In the genomic region with DNA sequence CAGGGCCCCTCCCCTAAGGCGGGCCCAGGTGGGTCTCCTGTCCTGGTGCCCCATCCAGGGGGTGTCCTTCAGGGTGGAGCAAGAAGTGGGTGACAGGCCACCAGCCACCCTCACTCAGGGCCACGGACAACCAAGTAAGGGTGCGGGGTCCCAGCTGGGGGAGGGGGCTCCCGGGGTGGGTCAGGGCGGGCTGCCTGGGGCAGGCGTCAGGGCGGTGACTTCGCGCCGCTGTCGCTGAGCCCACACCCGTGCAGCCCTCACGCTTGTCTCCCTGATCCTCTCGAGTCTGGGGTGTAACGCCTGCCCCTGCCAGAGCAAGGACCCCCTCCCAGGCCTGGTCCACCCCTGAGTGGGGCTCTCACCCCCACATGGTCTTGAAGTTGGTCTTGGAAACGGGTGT, we compare ENCODE assay signal across 22 cellular contexts. TPM values are rescaled to one million over a fixed set of nuclear protein-coding genes. Genes with fewer than 3 reads are reported as not detected.
"Had no signal": no experiment of that assay in that cellular context is flagged by ENCODE, and none has a peak within 500 bp of the region (broad histone marks: within the 10 kb centered on the region; RNA-seq: fewer than 3 reads in every experiment).

No MANE protein-coding gene starts in this region.

- ATAC-seq: effector memory CD8-positive, alpha-beta T cell; esophagus mucosa; gastrocnemius medialis; heart right ventricle; left cardiac atrium; left lung; left ventricle myocardium superior; lower lobe of right lung; mucosa of descending colon had no signal

- H3K27me3 ChIP-seq: gastrocnemius medialis, heart right ventricle had no signal

- H3K27ac ChIP-seq: coronary artery, epithelial cell of prostate, esophagus squamous epithelium, gastrocnemius medialis, heart right ventricle, left lung, lower lobe of right lung had no signal

- H3K4me3 ChIP-seq: coronary artery, esophagus squamous epithelium, gastrocnemius medialis, heart right ventricle, left lung, lower lobe of right lung, mucosa of descending colon had no signal

- DNase-seq: effector CD8-positive, alpha-beta T cell; effector memory CD8-positive, alpha-beta T cell; endodermal cell; esophagus squamous epithelium; foreskin fibroblast; foreskin melanocyte; gastrocnemius medialis; head of caudate nucleus; heart right ventricle; hippocampal formation; left cardiac atrium; left lung; left ventricle myocardium superior; lower lobe of right lung; mesenchymal stem cell; mucosa of descending colon had no signal

- H3K4me1 Mint-ChIP-seq: endodermal cell had no signal

- H3K9me3 Mint-ChIP-seq: dendritic cell treated with granulocyte-macrophage colony-stimulating factor and Interleukin-4, amounts not matched to agents 40 ng/mL and 50 ng/mL, for 4 days; effector memory CD8-positive, alpha-beta T cell; endodermal cell; mesothelial cell of epicardium had no signal

- H3K4me3 Mint-ChIP-seq: dendritic cell treated with granulocyte-macrophage colony-stimulating factor and Interleukin-4, amounts not matched to agents 40 ng/mL and 50 ng/mL, for 4 days; effector memory CD8-positive, alpha-beta T cell; endodermal cell; mesothelial cell of epicardium had no signal

- H3K9me3 ChIP-seq: esophagus squamous epithelium, gastrocnemius medialis, heart right ventricle, left lung, lower lobe of right lung, mucosa of descending colon had no signal

- H3K36me3 ChIP-seq: gastrocnemius medialis, heart right ventricle, left lung, lower lobe of right lung had no signal

- H3K27me3 Mint-ChIP-seq: effector memory CD8-positive, alpha-beta T cell had no signal

- H3K27ac Mint-ChIP-seq: dendritic cell treated with granulocyte-macrophage colony-stimulating factor and Interleukin-4, amounts not matched to agents 40 ng/mL and 50 ng/mL, for 4 days; effector memory CD8-positive, alpha-beta T cell; endodermal cell; mesothelial cell of epicardium had no signal

- H3K4me1 ChIP-seq: gastrocnemius medialis, left lung, lower lobe of right lung had no signal

RNA-seq across cellular contexts. Expression of a gene that starts 22.2 kb away (rescaled TPM):
- total RNA-seq: myocyte had no signal
